In the genomic region with DNA sequence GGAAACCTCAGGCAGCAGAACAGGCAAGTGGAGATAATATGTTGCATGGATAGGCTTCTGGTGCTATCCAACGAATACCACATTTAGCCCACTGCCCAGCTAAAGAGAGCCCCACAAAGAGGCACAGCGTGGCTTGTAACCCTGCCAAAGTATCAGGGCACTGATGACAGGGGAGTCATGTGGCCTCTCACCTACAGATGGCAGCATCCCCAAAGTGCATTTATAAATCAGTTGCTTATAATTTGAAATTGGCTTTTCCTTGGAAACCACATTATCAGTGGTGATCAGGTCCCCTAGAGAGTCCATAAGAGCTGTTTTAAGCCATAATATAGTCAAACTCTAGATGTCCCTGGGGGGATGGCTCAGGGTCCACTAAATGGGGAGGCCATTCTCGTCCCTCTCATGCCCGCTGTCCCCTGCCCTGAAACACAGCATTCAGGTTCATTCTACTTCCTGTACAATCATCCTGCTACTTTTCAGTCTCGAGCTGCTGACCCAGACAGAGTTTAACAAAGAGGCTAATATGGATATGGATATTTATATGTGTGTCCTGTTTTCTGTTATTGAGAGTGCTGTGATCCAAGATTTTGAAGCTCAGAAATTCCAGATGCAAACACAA, we compare ENCODE assay signal across 9 cellular contexts. TPM values are rescaled to one million over a fixed set of nuclear protein-coding genes. Genes with fewer than 3 reads are reported as not detected.
DNase-seq lines count a peak whose midpoint lies in the region; ATAC-seq and TF ChIP-seq lines count a peak whose summit lies in the region.
"Had no signal": no experiment of that assay in that cellular context is flagged by ENCODE, and none has a peak within 500 bp of the region (broad histone marks: within the 10 kb centered on the region; RNA-seq: fewer than 3 reads in every experiment).

No MANE protein-coding gene starts in this region.

- H3K9me3 Mint-ChIP-seq in effector memory CD8-positive, alpha-beta T cell: no peaks in the 10 kb centered on the region
- H3K9me3 Mint-ChIP-seq in CD4-positive, alpha-beta memory T cell: no peaks in the 10 kb centered on the region
- H3K9me3 Mint-ChIP-seq: stimulated activated naive CD8-positive, alpha-beta T cell treated with anti-CD3 and anti-CD28 coated beads, Interleukin-15, Interleukin-2, amounts not matched to agents 100 ng/mL and 50 ng/mL, for 24 hours had no signal

- TF ChIP-seq CTCF in GM12865 (IDR thresholded peaks at IDR 0.05; ENCODE audit: insufficient read depth, low read depth, low read length, missing control alignments): peak; percentile 41
- peak; percentile 48 for TF ChIP-seq CTCF in astrocyte of the spinal cord (IDR thresholded peaks at IDR 0.05; ENCODE audit: low read depth, low read length)

- H3K27me3 Mint-ChIP-seq in effector memory CD8-positive, alpha-beta T cell: peaks cover 0 to 13% of the 10 kb centered on the region in 2 donors
- peaks cover 0 to 3% of the 10 kb centered on the region in 2 donors for H3K27me3 Mint-ChIP-seq in CD4-positive, alpha-beta memory T cell

- DNase-seq in GM12865 (ENCODE audit: low read depth) (peak; percentile 24), Kasumi-1 (lab: John Stamatoyannopoulos, UW) (peak; percentile 6 to 42), astrocyte of the spinal cord (ENCODE audit: low read depth, low spot score) (no peak), myocyte (ENCODE audit: low read depth) (peak; percentile 23), COR-L47 (lab: John Stamatoyannopoulos, UW) (no peak)
- no peak for DNase-seq in effector memory CD8-positive, alpha-beta T cell
- no peak for DNase-seq in CD4-positive, alpha-beta memory T cell

- no peaks in the 10 kb centered on the region for H3K36me3 Mint-ChIP-seq in effector memory CD8-positive, alpha-beta T cell (ENCODE audit: insufficient read depth)
- H3K36me3 Mint-ChIP-seq in CD4-positive, alpha-beta memory T cell: no peaks in the 10 kb centered on the region

- ATAC-seq in effector memory CD8-positive, alpha-beta T cell (replicated peaks): no peak
- ATAC-seq in GM19023 (IDR thresholded peaks at IDR 0.05; ENCODE audit: unreplicated experiment): no peak

- no peak overlapping the region for H3K4me3 Mint-ChIP-seq in effector memory CD8-positive, alpha-beta T cell
- no peak overlapping the region for H3K4me3 Mint-ChIP-seq in CD4-positive, alpha-beta memory T cell
- H3K4me3 Mint-ChIP-seq: stimulated activated naive CD8-positive, alpha-beta T cell treated with anti-CD3 and anti-CD28 coated beads, Interleukin-15, Interleukin-2, amounts not matched to agents 100 ng/mL and 50 ng/mL, for 24 hours had no signal

- no peak overlapping the region for H3K27ac ChIP-seq in CD4-positive, alpha-beta memory T cell (ENCODE audit: low read depth, low read length)

- POLR2A ChIA-PET in CD4-positive, alpha-beta memory T cell (lab: Charles Lee; ENCODE audit: partially characterized antibody): no interaction called here

- CTCF ChIA-PET in CD4-positive, alpha-beta memory T cell (lab: Charles Lee; ENCODE audit: partially characterized antibody): interaction anchor here (1.0 to 2.2 kb wide), 2 partner anchors 135 to 139 kb away, joined by 3 to 8 read pairs; partner anchors contain the start of gene RPGR

- no peaks in the 10 kb centered on the region for H3K4me1 ChIP-seq in CD4-positive, alpha-beta memory T cell (ENCODE audit: insufficient read depth, low read length)

- H3K27me3 ChIP-seq in CD4-positive, alpha-beta memory T cell (ENCODE audit: insufficient read depth, low read length): no peaks in the 10 kb centered on the region

- H3K4me3 ChIP-seq in GM12865 (ENCODE audit: low read depth, low read length) (no peak overlapping the region), astrocyte of the spinal cord (ENCODE audit: low read depth, low read length) (no peak overlapping the region)
- no peak overlapping the region for H3K4me3 ChIP-seq in CD4-positive, alpha-beta memory T cell (ENCODE audit: low read length in 2 of 2)

- intact Hi-C loops in CD4-positive, alpha-beta memory T cell (cut with micrococcal nuclease): loop anchor here (10.0 kb wide), 1 partner anchor 133 kb away; the partner anchor contains the start of gene RPGR

- in situ Hi-C loops in astrocyte of the spinal cord (cut with HindIII; ENCODE audit: low sequenced_read_pairs): no loop called here

- no peak overlapping the region for H3K27ac Mint-ChIP-seq in effector memory CD8-positive, alpha-beta T cell
- no peak overlapping the region for H3K27ac Mint-ChIP-seq in CD4-positive, alpha-beta memory T cell
- H3K27ac Mint-ChIP-seq: stimulated activated naive CD8-positive, alpha-beta T cell treated with anti-CD3 and anti-CD28 coated beads, Interleukin-15, Interleukin-2, amounts not matched to agents 100 ng/mL and 50 ng/mL, for 24 hours had no signal

- no peaks in the 10 kb centered on the region for H3K4me1 Mint-ChIP-seq in effector memory CD8-positive, alpha-beta T cell (ENCODE audit: low read depth in 2 of 2)
- no peaks in the 10 kb centered on the region for H3K4me1 Mint-ChIP-seq in CD4-positive, alpha-beta memory T cell

- H3K9me3 ChIP-seq in CD4-positive, alpha-beta memory T cell (ENCODE audit: control insufficient read depth in 1 of 2, low read length in 2 of 2): no peaks in the 10 kb centered on the region

- no peaks in the 10 kb centered on the region for H3K36me3 ChIP-seq in CD4-positive, alpha-beta memory T cell (ENCODE audit: insufficient read depth, low read length)

RNA-seq across cellular contexts. Expression of gene SRPX, which starts 28.6 kb away (rescaled TPM):
- 43.2 and 51.5 TPM in 2 replicates for total RNA-seq in myocyte
- 38.5 TPM for polyA plus RNA-seq in myocyte (2012)
- total RNA-seq in CD4-positive, alpha-beta memory T cell: not detected
- polyA plus RNA-seq in CD4-positive, alpha-beta memory T cell: under 1 TPM in 1 of 2 donors, not detected in 1; 0.21 TPM

Comparison
In these comparisons a context has a peak if more than half of its experiments do, and no peak if none do; other contexts are left out.
1. DNase-seq: peak in GM12865 (single experiment), Kasumi-1 (2 of 2) and myocyte (single experiment); none in astrocyte of the spinal cord (single experiment), effector memory CD8-positive, alpha-beta T cell (0 of 3), COR-L47 (single experiment) and CD4-positive, alpha-beta memory T cell (0 of 5).
2. RNA of gene SRPX, which starts 28.6 kb away (total RNA-seq): 43.2 to 51.5 TPM in myocyte; not detected in CD4-positive, alpha-beta memory T cell; every median in the first group is over 10 times any median in the second.